Comparison of ENCODE assay signal across 2 cellular contexts in the genomic region with DNA sequence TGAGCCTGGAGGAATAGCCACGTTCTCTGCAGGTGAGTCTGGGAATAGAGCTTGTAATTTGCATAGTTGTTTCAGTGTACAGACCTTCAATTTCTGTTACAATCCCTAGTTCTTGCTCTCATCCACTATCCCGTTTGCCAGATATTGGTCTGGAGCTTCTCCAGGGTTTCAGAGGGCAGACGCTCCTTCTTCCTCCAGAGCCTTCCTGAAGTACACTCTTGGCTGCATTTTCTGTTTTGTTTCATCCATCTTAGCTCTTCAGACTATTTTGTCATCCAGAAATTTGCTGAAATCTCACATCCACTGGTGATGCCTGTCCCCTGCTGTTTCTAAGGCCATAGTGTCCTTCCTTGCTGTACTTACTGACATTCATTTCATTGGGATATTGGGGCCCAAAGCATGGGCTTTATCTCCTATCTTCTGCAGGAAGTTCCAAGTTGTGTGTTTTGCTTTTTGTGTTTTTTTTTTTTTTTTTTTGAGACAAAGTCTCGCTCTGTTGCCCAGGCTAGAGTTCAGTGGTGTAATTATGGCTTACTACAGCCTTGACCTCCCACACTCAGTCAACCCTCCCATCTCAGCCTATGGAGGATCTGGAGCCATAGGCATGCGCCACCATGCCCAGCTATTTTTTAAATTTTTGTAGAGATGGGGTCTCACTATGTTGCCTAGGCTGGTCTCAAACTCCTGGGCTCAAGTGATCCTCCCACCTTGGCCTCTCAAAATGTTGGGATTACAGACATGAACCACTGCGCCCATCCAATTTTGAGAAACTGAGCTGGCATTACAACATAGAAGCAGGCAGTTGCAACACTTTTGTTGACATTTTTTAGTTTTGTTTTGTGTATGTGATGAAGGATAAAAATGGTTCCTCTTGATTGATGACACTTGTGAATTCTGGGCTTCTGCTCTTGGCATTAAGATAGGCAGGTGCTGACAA.
TF ChIP-seq lines count a peak whose summit lies in the region.

No MANE protein-coding gene starts in this region.

TF ChIP-seq in IMR-90, 13 proteins besides CTCF, POLR2A, EP300 and RAD21:
- TF ChIP-seq RCOR1 (IDR thresholded peaks at IDR 0.05; ENCODE audit: insufficient replicate concordance, low read length) = no peak
- TF ChIP-seq CEBPB (IDR thresholded peaks at IDR 0.05; ENCODE audit: low read depth, low read length) = peak; percentile 25; the same call in 1 of the 2 replicates

TF ChIP-seq in K562, 482 proteins besides CTCF, POLR2A, EP300 and RAD21:
- TF ChIP-seq, protein P1, sequence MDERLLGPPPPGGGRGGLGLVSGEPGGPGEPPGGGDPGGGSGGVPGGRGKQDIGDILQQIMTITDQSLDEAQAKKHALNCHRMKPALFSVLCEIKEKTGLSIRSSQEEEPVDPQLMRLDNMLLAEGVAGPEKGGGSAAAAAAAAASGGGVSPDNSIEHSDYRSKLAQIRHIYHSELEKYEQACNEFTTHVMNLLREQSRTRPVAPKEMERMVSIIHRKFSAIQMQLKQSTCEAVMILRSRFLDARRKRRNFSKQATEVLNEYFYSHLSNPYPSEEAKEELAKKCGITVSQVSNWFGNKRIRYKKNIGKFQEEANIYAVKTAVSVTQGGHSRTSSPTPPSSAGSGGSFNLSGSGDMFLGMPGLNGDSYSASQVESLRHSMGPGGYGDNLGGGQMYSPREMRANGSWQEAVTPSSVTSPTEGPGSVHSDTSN (CRISPR knock-in tag; IDR thresholded peaks at IDR 0.05; ENCODE audit: low read depth) = no peak
- TF ChIP-seq, protein P1 (tag; conservative IDR thresholded peaks at IDR 0.05; ENCODE audit: low read depth) = peak; percentile 51
- 0 out of 2 replicates have a peak, but pooled peaks have one; percentile 31 for TF ChIP-seq CEBPB (tag; IDR thresholded peaks at IDR 0.05)
- TF ChIP-seq NEUROD1 (IDR thresholded peaks at IDR 0.05; ENCODE audit: borderline replicate concordance, low read depth, low read length, partially characterized antibody) = no peak
- TF ChIP-seq, protein P2, sequence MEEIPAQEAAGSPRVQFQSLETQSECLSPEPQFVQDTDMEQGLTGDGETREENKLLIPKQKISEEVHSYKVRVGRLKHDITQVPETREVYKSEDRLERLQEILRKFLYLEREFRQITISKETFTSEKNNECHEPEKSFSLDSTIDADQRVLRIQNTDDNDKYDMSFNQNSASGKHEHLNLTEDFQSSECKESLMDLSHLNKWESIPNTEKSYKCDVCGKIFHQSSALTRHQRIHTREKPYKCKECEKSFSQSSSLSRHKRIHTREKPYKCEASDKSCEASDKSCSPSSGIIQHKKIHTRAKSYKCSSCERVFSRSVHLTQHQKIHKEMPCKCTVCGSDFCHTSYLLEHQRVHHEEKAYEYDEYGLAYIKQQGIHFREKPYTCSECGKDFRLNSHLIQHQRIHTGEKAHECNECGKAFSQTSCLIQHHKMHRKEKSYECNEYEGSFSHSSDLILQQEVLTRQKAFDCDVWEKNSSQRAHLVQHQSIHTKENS (CRISPR knock-in tag; IDR thresholded peaks at IDR 0.05) = no peak
- peak; percentile 18 for TF ChIP-seq MEIS2 (IDR thresholded peaks at IDR 0.05; ENCODE audit: partially characterized antibody)
- TF ChIP-seq, protein P3, sequence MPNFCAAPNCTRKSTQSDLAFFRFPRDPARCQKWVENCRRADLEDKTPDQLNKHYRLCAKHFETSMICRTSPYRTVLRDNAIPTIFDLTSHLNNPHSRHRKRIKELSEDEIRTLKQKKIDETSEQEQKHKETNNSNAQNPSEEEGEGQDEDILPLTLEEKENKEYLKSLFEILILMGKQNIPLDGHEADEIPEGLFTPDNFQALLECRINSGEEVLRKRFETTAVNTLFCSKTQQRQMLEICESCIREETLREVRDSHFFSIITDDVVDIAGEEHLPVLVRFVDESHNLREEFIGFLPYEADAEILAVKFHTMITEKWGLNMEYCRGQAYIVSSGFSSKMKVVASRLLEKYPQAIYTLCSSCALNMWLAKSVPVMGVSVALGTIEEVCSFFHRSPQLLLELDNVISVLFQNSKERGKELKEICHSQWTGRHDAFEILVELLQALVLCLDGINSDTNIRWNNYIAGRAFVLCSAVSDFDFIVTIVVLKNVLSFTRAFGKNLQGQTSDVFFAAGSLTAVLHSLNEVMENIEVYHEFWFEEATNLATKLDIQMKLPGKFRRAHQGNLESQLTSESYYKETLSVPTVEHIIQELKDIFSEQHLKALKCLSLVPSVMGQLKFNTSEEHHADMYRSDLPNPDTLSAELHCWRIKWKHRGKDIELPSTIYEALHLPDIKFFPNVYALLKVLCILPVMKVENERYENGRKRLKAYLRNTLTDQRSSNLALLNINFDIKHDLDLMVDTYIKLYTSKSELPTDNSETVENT (CRISPR knock-in tag; IDR thresholded peaks at IDR 0.05) = no peak
